In genomic region chrX:102832661-102833060, GRCh38 we compare ENCODE assay signal across 8 cellular contexts.
DNase-seq lines count a peak whose midpoint lies in the region; ATAC-seq and TF ChIP-seq lines count a peak whose summit lies in the region.

No MANE protein-coding gene starts in this region.

- H3K27ac ChIP-seq in caudate nucleus (ENCODE audit: low read depth, low read length), result peak overlapping the region; percentile 59
- H3K27ac ChIP-seq in mesodermal cell (ENCODE audit: low read depth, low read length, severe bottlenecking), result peak overlapping the region; percentile 81

- H3K36me3 Mint-ChIP-seq in Calu3 (ENCODE audit: insufficient read depth, unreplicated experiment), result peaks cover 10% of the 10 kb centered on the region

- peaks cover 7% of the 10 kb centered on the region for H3K4me1 ChIP-seq in mesodermal cell (ENCODE audit: control insufficient read depth, insufficient read depth, low read length, poor library complexity, severe bottlenecking)

- H3K27me3 Mint-ChIP-seq in Calu3 (ENCODE audit: unreplicated experiment), result no peaks in the 10 kb centered on the region

- CTCF ChIA-PET in Calu3 (lab: Charles Lee), result no interaction called here

- H3K9me3 ChIP-seq in mesodermal cell (ENCODE audit: control insufficient read depth, low read length), result no peaks in the 10 kb centered on the region

- 69% methylated on average over 2 of the region's 5 CpGs; no CpG with 5 or more reads in 1 of the 2 experiments for WGBS in mesodermal cell (ENCODE audit: insufficient coverage in 2 of 2), 2 experiments

- no peaks in the 10 kb centered on the region for H3K9me3 Mint-ChIP-seq in Calu3 (ENCODE audit: low read depth, unreplicated experiment)

- no peaks in the 10 kb centered on the region for H3K4me1 Mint-ChIP-seq in Calu3 (ENCODE audit: low read depth, unreplicated experiment)

- H3K4me3 Mint-ChIP-seq in Calu3 (ENCODE audit: low read depth, unreplicated experiment), result no peak overlapping the region

- ATAC-seq in GM19035 (IDR thresholded peaks at IDR 0.05; ENCODE audit: unreplicated experiment) (no peak), GM18907 (IDR thresholded peaks at IDR 0.05; ENCODE audit: unreplicated experiment) (no peak), HG02884 (IDR thresholded peaks at IDR 0.05; ENCODE audit: unreplicated experiment) (no peak)

- DNase-seq in Calu3 (no peak), NCI-H1417 (lab: John Stamatoyannopoulos, UW) (peak in 2 of 3 experiments; percentile 47 to 75), caudate nucleus (lab: John Stamatoyannopoulos, UW) (peak in 26 of 61 donors; percentile 0 to 66 (median 4)), RPMI8226 (no peak)

- H3K36me3 ChIP-seq in mesodermal cell (ENCODE audit: control insufficient read depth, insufficient read depth, low read length), result peaks cover 3% of the 10 kb centered on the region

- intact Hi-C loops in Calu3 (cut with micrococcal nuclease; ENCODE audit: unreplicated experiment), result no loop called here

- no peak for TF ChIP-seq CTCF in Calu3 (IDR thresholded peaks at IDR 0.05; ENCODE audit: unreplicated experiment)

- no peak overlapping the region for H3K4me3 ChIP-seq in mesodermal cell (ENCODE audit: extremely low read depth, insufficient read depth, low read length, poor library complexity, severe bottlenecking)

- H3K27ac Mint-ChIP-seq in Calu3 (ENCODE audit: unreplicated experiment), result peak overlapping the region; percentile 46

- BruUV-seq in Calu3 (replicated peaks; lab: Mats Ljungman, UMichigan), result no TSS peak

Comparison
In these comparisons a context has a peak if more than half of its experiments do, and no peak if none do; other contexts are left out.
1. DNase-seq: peak in NCI-H1417 (2 of 3); none in Calu3 (single experiment) and RPMI8226 (single experiment).